In the genomic region with DNA sequence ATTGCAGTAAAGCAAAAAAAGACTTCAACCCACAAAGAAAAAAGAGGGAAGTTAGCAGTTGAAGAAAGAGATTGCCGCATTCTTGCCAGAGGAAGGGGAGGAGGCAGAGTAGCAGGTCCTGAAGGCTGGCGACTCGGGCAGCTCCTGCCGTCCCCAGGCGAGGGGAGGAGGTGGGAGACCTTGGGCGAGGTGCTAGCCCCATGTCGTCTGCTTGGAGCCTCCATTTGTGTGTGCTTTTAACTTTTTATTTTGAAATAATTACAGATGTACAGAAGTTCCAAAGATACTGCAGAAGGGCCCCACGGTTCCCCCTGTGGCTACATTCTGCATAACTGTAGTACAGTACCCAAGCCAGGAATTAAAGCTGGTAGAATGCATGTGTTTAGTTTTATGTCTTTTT, we compare ENCODE assay signal across 1 cellular context.
TF ChIP-seq lines count a peak whose summit lies in the region.

No MANE protein-coding gene starts in this region.

TF ChIP-seq in SK-N-SH treated with all-trans-retinoic acid at 6 μM for 48 hours, 23 proteins besides CTCF, POLR2A, EP300 and RAD21 (continued from another document):
- TF ChIP-seq, protein P1, sequence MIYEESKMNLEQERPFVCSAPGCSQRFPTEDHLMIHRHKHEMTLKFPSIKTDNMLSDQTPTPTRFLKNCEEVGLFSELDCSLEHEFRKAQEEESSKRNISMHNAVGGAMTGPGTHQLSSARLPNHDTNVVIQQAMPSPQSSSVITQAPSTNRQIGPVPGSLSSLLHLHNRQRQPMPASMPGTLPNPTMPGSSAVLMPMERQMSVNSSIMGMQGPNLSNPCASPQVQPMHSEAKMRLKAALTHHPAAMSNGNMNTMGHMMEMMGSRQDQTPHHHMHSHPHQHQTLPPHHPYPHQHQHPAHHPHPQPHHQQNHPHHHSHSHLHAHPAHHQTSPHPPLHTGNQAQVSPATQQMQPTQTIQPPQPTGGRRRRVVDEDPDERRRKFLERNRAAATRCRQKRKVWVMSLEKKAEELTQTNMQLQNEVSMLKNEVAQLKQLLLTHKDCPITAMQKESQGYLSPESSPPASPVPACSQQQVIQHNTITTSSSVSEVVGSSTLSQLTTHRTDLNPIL (CRISPR knock-in tag; IDR thresholded peaks at IDR 0.05; ENCODE audit: low read depth) = no peak
- TF ChIP-seq ESRRG (CRISPR knock-in tag; IDR thresholded peaks at IDR 0.05) (no peak), SNAI2 (CRISPR knock-in tag; IDR thresholded peaks at IDR 0.05) (no peak), PPARA (CRISPR knock-in tag; IDR thresholded peaks at IDR 0.05; ENCODE audit: borderline replicate concordance) (no peak), OSR1 (CRISPR knock-in tag; IDR thresholded peaks at IDR 0.05) (no peak), RARB (CRISPR knock-in tag; IDR thresholded peaks at IDR 0.05) (no peak)
- TF ChIP-seq, protein P2, sequence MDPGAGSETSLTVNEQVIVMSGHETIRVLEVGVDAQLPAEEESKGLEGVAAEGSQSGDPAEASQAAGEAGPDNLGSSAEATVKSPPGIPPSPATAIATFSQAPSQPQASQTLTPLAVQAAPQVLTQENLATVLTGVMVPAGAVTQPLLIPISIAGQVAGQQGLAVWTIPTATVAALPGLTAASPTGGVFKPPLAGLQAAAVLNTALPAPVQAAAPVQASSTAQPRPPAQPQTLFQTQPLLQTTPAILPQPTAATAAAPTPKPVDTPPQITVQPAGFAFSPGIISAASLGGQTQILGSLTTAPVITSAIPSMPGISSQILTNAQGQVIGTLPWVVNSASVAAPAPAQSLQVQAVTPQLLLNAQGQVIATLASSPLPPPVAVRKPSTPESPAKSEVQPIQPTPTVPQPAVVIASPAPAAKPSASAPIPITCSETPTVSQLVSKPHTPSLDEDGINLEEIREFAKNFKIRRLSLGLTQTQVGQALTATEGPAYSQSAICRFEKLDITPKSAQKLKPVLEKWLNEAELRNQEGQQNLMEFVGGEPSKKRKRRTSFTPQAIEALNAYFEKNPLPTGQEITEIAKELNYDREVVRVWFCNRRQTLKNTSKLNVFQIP (CRISPR knock-in tag; IDR thresholded peaks at IDR 0.05; ENCODE audit: borderline replicate concordance, low read depth) = no peak
- TF ChIP-seq, protein P3, sequence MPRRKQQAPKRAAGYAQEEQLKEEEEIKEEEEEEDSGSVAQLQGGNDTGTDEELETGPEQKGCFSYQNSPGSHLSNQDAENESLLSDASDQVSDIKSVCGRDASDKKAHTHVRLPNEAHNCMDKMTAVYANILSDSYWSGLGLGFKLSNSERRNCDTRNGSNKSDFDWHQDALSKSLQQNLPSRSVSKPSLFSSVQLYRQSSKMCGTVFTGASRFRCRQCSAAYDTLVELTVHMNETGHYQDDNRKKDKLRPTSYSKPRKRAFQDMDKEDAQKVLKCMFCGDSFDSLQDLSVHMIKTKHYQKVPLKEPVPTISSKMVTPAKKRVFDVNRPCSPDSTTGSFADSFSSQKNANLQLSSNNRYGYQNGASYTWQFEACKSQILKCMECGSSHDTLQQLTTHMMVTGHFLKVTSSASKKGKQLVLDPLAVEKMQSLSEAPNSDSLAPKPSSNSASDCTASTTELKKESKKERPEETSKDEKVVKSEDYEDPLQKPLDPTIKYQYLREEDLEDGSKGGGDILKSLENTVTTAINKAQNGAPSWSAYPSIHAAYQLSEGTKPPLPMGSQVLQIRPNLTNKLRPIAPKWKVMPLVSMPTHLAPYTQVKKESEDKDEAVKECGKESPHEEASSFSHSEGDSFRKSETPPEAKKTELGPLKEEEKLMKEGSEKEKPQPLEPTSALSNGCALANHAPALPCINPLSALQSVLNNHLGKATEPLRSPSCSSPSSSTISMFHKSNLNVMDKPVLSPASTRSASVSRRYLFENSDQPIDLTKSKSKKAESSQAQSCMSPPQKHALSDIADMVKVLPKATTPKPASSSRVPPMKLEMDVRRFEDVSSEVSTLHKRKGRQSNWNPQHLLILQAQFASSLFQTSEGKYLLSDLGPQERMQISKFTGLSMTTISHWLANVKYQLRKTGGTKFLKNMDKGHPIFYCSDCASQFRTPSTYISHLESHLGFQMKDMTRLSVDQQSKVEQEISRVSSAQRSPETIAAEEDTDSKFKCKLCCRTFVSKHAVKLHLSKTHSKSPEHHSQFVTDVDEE (CRISPR knock-in tag; IDR thresholded peaks at IDR 0.05) = no peak
- TF ChIP-seq, protein P4, sequence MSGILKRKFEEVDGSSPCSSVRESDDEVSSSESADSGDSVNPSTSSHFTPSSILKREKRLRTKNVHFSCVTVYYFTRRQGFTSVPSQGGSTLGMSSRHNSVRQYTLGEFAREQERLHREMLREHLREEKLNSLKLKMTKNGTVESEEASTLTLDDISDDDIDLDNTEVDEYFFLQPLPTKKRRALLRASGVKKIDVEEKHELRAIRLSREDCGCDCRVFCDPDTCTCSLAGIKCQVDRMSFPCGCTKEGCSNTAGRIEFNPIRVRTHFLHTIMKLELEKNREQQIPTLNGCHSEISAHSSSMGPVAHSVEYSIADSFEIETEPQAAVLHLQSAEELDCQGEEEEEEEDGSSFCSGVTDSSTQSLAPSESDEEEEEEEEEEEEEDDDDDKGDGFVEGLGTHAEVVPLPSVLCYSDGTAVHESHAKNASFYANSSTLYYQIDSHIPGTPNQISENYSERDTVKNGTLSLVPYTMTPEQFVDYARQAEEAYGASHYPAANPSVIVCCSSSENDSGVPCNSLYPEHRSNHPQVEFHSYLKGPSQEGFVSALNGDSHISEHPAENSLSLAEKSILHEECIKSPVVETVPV (CRISPR knock-in tag; IDR thresholded peaks at IDR 0.05) = no peak
